In the genomic region with DNA sequence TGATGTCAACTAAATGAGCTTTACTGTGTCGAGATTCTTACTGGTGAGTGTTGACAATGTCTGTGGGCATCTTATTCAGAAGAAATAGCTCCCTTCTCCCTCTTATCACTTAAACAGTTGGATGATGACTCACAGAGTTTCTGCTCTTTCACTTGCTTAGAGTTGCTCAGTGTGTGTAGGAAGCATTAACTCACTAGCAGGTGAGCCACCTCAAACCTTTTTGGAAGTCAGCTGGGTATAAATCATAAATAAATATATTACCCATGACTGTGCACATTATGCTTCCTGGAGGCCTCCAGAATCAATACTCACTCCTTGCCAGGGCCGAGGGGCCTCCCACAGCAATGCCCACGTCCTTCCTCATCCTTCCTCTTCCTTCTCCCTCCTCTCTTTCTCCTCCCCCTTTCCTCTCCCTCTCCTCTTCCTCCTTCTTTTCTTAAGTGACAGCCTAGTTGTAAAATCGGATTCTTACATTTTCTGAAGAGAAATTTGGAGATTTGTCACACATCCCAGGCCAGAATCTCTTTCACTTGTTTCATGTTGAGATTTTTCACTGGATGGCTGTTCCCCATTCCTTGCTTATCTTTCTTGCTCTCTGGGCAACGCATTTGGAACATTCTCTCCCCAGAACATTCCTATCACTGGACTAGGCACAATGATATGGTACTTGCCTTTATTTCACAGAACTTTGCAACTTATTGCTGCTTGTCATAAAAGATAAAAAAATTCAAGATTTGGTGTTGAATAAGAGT, we compare ENCODE assay signal across 11 cellular contexts. TPM values are rescaled to one million over a fixed set of nuclear protein-coding genes. Genes with fewer than 3 reads are reported as not detected.
DNase-seq lines count a peak whose midpoint lies in the region; ATAC-seq and TF ChIP-seq lines count a peak whose summit lies in the region.
"Had no signal": no experiment of that assay in that cellular context is flagged by ENCODE, and none has a peak within 500 bp of the region (broad histone marks: within the 10 kb centered on the region; RNA-seq: fewer than 3 reads in every experiment).

No MANE protein-coding gene starts in this region.

- DNase-seq in COLO829 (ENCODE audit: low spot score) (peak; percentile 50), HT1080 (ENCODE audit: low read depth) (peak; percentile 80), hepatocyte (ENCODE audit: low spot score) (peak; percentile 71)
- DNase-seq in activated CD4-positive, alpha-beta T cell treated with anti-CD3 and anti-CD28 coated beads, Interleukin-2, amount 10 ng/mL, durations not matched to agents 7 days and 5 days, result no peak
- DNase-seq in stimulated activated naive CD4-positive, alpha-beta T cell treated with Interleukin-2 at 50 U/mL for 16 hours (lab: John Stamatoyannopoulos, UW), result no peak
- DNase-seq: activated CD4-positive, alpha-beta T cell treated with anti-CD3 and anti-CD28 coated beads, Interleukin-2, amount 50 U/mL, for 48 hours; DMS153; NCI-H774 had no signal

- no peak overlapping the region for H3K4me3 Mint-ChIP-seq in activated T-helper 17 cell treated with anti-CD3 and anti-CD28 coated beads, Interleukin-2, amount 50 U/mL, for 72 hours
- H3K4me3 Mint-ChIP-seq in activated CD4-positive, alpha-beta T cell treated with anti-CD3 and anti-CD28 coated beads, Interleukin-2, amount 10 ng/mL, durations not matched to agents 7 days and 5 days, result no peak overlapping the region

- no peaks in the 10 kb centered on the region for H4K20me1 ChIP-seq in hepatocyte (ENCODE audit: insufficient read depth, poor library complexity, severe bottlenecking)

- H3K27ac ChIP-seq in hepatocyte, result peak overlapping the region; percentile 77

- H3K27me3 Mint-ChIP-seq in activated T-helper 17 cell treated with anti-CD3 and anti-CD28 coated beads, Interleukin-2, amount 50 U/mL, for 72 hours, result peaks cover 24% of the 10 kb centered on the region
- H3K27me3 Mint-ChIP-seq in activated CD4-positive, alpha-beta T cell treated with anti-CD3 and anti-CD28 coated beads, Interleukin-2, amount 10 ng/mL, durations not matched to agents 7 days and 5 days, result peaks cover 11% of the 10 kb centered on the region

- H3K4me2 ChIP-seq in hepatocyte, result peak overlapping the region; percentile 39

- no peak for TF ChIP-seq CTCF in hepatocyte (IDR thresholded peaks at IDR 0.05; ENCODE audit: poor library complexity)

- no peaks in the 10 kb centered on the region for H3K9me2 ChIP-seq in hepatocyte (replicated peaks; ENCODE audit: insufficient read depth)

- CTCF ChIA-PET in activated CD4-positive, alpha-beta T cell treated with anti-CD3 and anti-CD28 coated beads, Interleukin-2, amount 10 ng/mL, durations not matched to agents 7 days and 5 days (lab: Charles Lee), result interaction anchor here (0.6 to 3.0 kb wide), 5 partner anchors 13 to 209 kb away, joined by 3 to 10 read pairs (median 3); a partner anchor contains a TSS

- no peak overlapping the region for H3K4me3 ChIP-seq in hepatocyte

- no peaks in the 10 kb centered on the region for H3K36me3 Mint-ChIP-seq in activated T-helper 17 cell treated with anti-CD3 and anti-CD28 coated beads, Interleukin-2, amount 50 U/mL, for 72 hours (ENCODE audit: low read depth)
- no peaks in the 10 kb centered on the region for H3K36me3 Mint-ChIP-seq in activated CD4-positive, alpha-beta T cell treated with anti-CD3 and anti-CD28 coated beads, Interleukin-2, amount 10 ng/mL, durations not matched to agents 7 days and 5 days (ENCODE audit: low read depth)

- POLR2A ChIA-PET in activated CD4-positive, alpha-beta T cell treated with anti-CD3 and anti-CD28 coated beads, Interleukin-2, amount 10 ng/mL, durations not matched to agents 7 days and 5 days (lab: Charles Lee), result no interaction called here

- no peaks in the 10 kb centered on the region for H3K9me3 Mint-ChIP-seq in activated T-helper 17 cell treated with anti-CD3 and anti-CD28 coated beads, Interleukin-2, amount 50 U/mL, for 72 hours
- H3K9me3 Mint-ChIP-seq in activated CD4-positive, alpha-beta T cell treated with anti-CD3 and anti-CD28 coated beads, Interleukin-2, amount 10 ng/mL, durations not matched to agents 7 days and 5 days, result no peaks in the 10 kb centered on the region

- no peak overlapping the region for H2AFZ ChIP-seq in hepatocyte

- 40% methylated on average over 5 of the region's 5 CpGs for WGBS in hepatocyte (ENCODE audit: low lambda C conversion rate, missing lambda C conversion rate)

- H3K79me2 ChIP-seq in hepatocyte, result no peaks in the 10 kb centered on the region

- H3K9me3 ChIP-seq in hepatocyte (ENCODE audit: low read depth), result no peaks in the 10 kb centered on the region

- H3K27ac Mint-ChIP-seq in activated T-helper 17 cell treated with anti-CD3 and anti-CD28 coated beads, Interleukin-2, amount 50 U/mL, for 72 hours, result peak overlapping the region; percentile 43
- no peak overlapping the region for H3K27ac Mint-ChIP-seq in activated CD4-positive, alpha-beta T cell treated with anti-CD3 and anti-CD28 coated beads, Interleukin-2, amount 10 ng/mL, durations not matched to agents 7 days and 5 days

- ATAC-seq in activated T-helper 17 cell treated with anti-CD3 and anti-CD28 coated beads, Interleukin-2, amount 50 U/mL, for 72 hours (replicated peaks), result peak; percentile 96
- ATAC-seq in GM19467 (IDR thresholded peaks at IDR 0.05; ENCODE audit: unreplicated experiment), result no peak
- no peak for ATAC-seq in HG02623 (IDR thresholded peaks at IDR 0.05; ENCODE audit: unreplicated experiment)

- H3K4me1 ChIP-seq in hepatocyte (ENCODE audit: insufficient read depth), result peaks cover 4% of the 10 kb centered on the region

- H3K4me1 Mint-ChIP-seq in activated T-helper 17 cell treated with anti-CD3 and anti-CD28 coated beads, Interleukin-2, amount 50 U/mL, for 72 hours, result peaks cover under 1% of the 10 kb centered on the region
- H3K4me1 Mint-ChIP-seq in activated CD4-positive, alpha-beta T cell treated with anti-CD3 and anti-CD28 coated beads, Interleukin-2, amount 10 ng/mL, durations not matched to agents 7 days and 5 days, result peaks cover 13% of the 10 kb centered on the region

- no peaks in the 10 kb centered on the region for H3K36me3 ChIP-seq in hepatocyte (replicated peaks; ENCODE audit: insufficient read depth, low read depth)

- no peaks in the 10 kb centered on the region for H3K27me3 ChIP-seq in hepatocyte

RNA-seq across cellular contexts. Expression of a gene that starts 17.5 kb away (rescaled TPM):
- 1.0 and 2.0 TPM in 2 replicates for total RNA-seq in HT1080 (2014; rRNA removed; shearing (Covaris generic))
- polyA plus RNA-seq in HT1080 (2015; cell fraction: cytosol; rRNA removed), result 1.6 and 2.1 TPM in 2 replicates
- 2.9 and 4.1 TPM in 2 replicates for polyA plus RNA-seq in HT1080 (2015; cell fraction: nucleus; rRNA removed)
- total RNA-seq in activated T-helper 17 cell treated with anti-CD3 and anti-CD28 coated beads, Interleukin-2, amount 50 U/mL, for 72 hours, result 1 to 10 TPM; 1.0 TPM
- total RNA-seq in hepatocyte, result 1.00 and 1.2 TPM in 2 replicates
- 0.75 and 0.91 TPM in 2 replicates for polyA plus RNA-seq in hepatocyte
- total RNA-seq in activated CD4-positive, alpha-beta T cell treated with anti-CD3 and anti-CD28 coated beads, Interleukin-2, amount 10 ng/mL, durations not matched to agents 7 days and 5 days, result under 1 TPM; 0.30 to 0.46 TPM

Comparison
In these comparisons a context has a peak if more than half of its experiments do, and no peak if none do; other contexts are left out.
1. DNase-seq: peak in COLO829 (single experiment), HT1080 (single experiment) and hepatocyte (single experiment); none in activated CD4-positive, alpha-beta T cell treated with anti-CD3 and anti-CD28 coated beads, Interleukin-2, amount 10 ng/mL, durations not matched to agents 7 days and 5 days (single experiment) and stimulated activated naive CD4-positive, alpha-beta T cell treated with Interleukin-2 at 50 U/mL for 16 hours (single experiment).